In the genomic region with DNA sequence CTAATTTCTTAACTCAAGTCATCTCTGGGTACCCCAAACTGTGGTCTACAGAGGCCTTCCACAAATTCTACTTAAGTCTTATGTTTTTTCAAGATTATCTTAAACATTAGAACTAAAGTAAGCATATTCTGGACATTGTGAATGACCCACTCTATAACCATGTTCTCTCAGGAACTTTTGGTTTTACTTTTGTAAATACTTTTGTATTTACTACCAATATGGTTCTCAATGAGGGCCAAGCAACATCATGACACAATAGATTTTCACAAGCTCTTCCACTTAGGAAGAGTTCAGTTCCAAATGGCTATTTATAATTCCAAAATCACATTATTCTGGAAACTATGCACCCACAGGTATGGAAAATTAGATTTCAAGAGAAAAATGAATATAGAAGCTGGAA, we compare ENCODE assay signal across 22 cellular contexts.
"Had no signal": no experiment of that assay in that cellular context is flagged by ENCODE, and none has a peak within 500 bp of the region (broad histone marks: within the 10 kb centered on the region; RNA-seq: fewer than 3 reads in every experiment).

No MANE protein-coding gene starts in this region.

- ATAC-seq: activated CD8-positive, alpha-beta T cell treated with anti-CD3 and anti-CD28 coated beads for 36 hours; activated T-helper 17 cell treated with anti-CD3 and anti-CD28 coated beads, Interleukin-2, amount 50 U/mL, for 72 hours; body of pancreas; gastroesophageal sphincter; heart right ventricle; left lung; natural killer cell treated with Interleukin-12 subunit alpha and Interleukin-12 subunit beta and Interleukin-15 and Interleukin-18, amount 100 ng/mL, for 72 hours; stimulated activated naive CD8-positive, alpha-beta T cell treated with anti-CD3 and anti-CD28 coated beads, Interleukin-15, Interleukin-2, amounts not matched to agents 100 U/mL and 50 U/mL, for 24 hours had no signal

- H3K36me3 ChIP-seq: esophagus squamous epithelium, gastroesophageal sphincter, heart right ventricle, left lung, neutrophil, tibial nerve, uterus had no signal

- H3K4me1 ChIP-seq: body of pancreas, esophagus squamous epithelium, gastroesophageal sphincter, heart right ventricle, left lung, tibial nerve, uterus had no signal

- H3K4me3 ChIP-seq: body of pancreas, esophagus squamous epithelium, gastroesophageal sphincter, heart right ventricle, left lung, tibial nerve, uterus had no signal

- DNase-seq: activated CD4-positive, alpha-beta T cell treated with anti-CD3 and anti-CD28 coated beads for 48 hours; activated CD4-positive, CD25-positive, alpha-beta regulatory T cell; activated CD8-positive, alpha-beta T cell treated with anti-CD3 and anti-CD28 coated beads for 36 hours; activated naive CD4-positive, alpha-beta T cell treated with Interleukin-2 at 50 U/mL for 16 hours; activated T-cell treated with anti-CD3 and anti-CD28 coated beads, Interleukin-2, amount 50 U/mL, for 1 hour; body of pancreas; dermis blood vessel endothelial cell; effector memory CD4-positive, alpha-beta T cell; esophagus squamous epithelium; heart right ventricle; left lung; posterior cingulate gyrus; stimulated activated CD4-positive, alpha-beta T cell treated with anti-CD3 and anti-CD28 coated beads, Interleukin-12 subunit alpha, Interleukin-12 subunit beta, amount 100 ng/mL, for 4 hours; stimulated activated CD4-positive, alpha-beta T cell treated with anti-CD3 and anti-CD28 coated beads, Interleukin-1b, Interleukin-23, amount 100 ng/mL, for 48 hours; stimulated activated naive CD8-positive, alpha-beta T cell treated with anti-CD3 and anti-CD28 coated beads, Interleukin-15, Interleukin-2, amounts not matched to agents 100 U/mL and 50 U/mL, for 24 hours; substantia nigra; uterus had no signal

- H3K9me3 ChIP-seq: body of pancreas, esophagus squamous epithelium, gastroesophageal sphincter, left lung, neutrophil, tibial nerve, uterus had no signal

- H3K27ac ChIP-seq: body of pancreas, esophagus squamous epithelium, gastroesophageal sphincter, heart right ventricle, left lung, neutrophil, tibial nerve, uterus had no signal

- H3K27me3 ChIP-seq: body of pancreas, esophagus squamous epithelium, gastroesophageal sphincter, heart right ventricle, left lung, neutrophil, tibial nerve, uterus had no signal
